ENCODE assay signal across 2 cellular contexts in the genomic region with DNA sequence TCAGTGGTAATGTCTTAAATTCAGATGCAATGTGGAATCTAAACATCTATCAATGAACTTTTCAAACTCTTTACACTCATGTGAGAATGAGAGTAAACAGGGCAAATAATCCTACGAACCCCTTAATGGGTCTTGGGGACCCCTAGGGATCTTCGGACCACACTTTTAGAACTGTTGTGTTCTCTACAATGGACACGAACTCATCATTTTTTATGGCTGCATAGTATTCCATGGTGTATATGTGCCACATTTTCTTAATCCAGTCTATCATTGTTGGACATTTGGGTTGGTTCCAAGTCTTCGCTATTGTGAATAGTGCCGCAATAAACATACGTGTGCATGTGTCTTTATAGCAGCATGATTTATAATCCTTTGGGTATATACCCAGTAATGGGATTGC.
DNase-seq lines count a peak whose midpoint lies in the region; ATAC-seq, FAIRE-seq and TF ChIP-seq lines count a peak whose summit lies in the region.
"Not testable (repeated sequence)": the region's sequence is repeated elsewhere in the genome, so short reads cannot be mapped to it uniquely, and the experiment has no call there.

No MANE protein-coding gene starts in this region.

- not testable (repeated sequence) for H4K20me1 ChIP-seq in K562 (replicated peaks; ENCODE audit: control insufficient read depth, insufficient read depth, low read length)

- H3K27ac ChIP-seq in HEK293 (ENCODE audit: extremely low read depth, low read depth, low read length); K562 (ENCODE audit: extremely low read depth, low read depth, low read length): not testable (repeated sequence)

- in situ Hi-C loops in K562 (cut with MboI), result not testable (repeated sequence)

- not testable (repeated sequence) for ATAC-seq in K562

- not testable (repeated sequence) for H3K9me3 ChIP-seq in HEK293 (ENCODE audit: control insufficient read depth, insufficient read depth, low read depth, low read length); K562 (replicated peaks; ENCODE audit: control insufficient read depth, insufficient read depth, low read depth, low read length)

- TF ChIP-seq CTCF in HEK293 (tag by site-specific recombination; IDR thresholded peaks at IDR 0.05); K562 (IDR thresholded peaks at IDR 0.05 in 2 of 3, conservative IDR thresholded peaks at IDR 0.05 in 1 of 3; ENCODE audit: insufficient read depth in 2 of 3, low read depth in 1 of 3, low read length in 3 of 3): not testable (repeated sequence)

- not testable (repeated sequence) for H3K9ac ChIP-seq in K562 (ENCODE audit: insufficient read depth in 1 of 2, low read depth in 2 of 2, low read length in 2 of 2)

- WGBS in K562 (ENCODE audit: insufficient coverage, low coverage, missing lambda C conversion rate), result 10% methylated on average over 3 of the region's 6 CpGs

- FAIRE-seq in K562 (lab: Jason Lieb, UNC), result not testable (repeated sequence)

- DNase-seq in K562 (ENCODE audit: extremely low read depth in 1 of 4, low spot score in 3 of 4), result not testable (repeated sequence)

- H3K4me1 ChIP-seq in HEK293 (ENCODE audit: control insufficient read depth, insufficient read depth, low read length); K562 (replicated peaks in 1 of 2; ENCODE audit: control insufficient read depth in 2 of 2, insufficient read depth in 2 of 2, low read length in 2 of 2): not testable (repeated sequence)

- not testable (repeated sequence) for H3K4me3 ChIP-seq in HEK293 (ENCODE audit: low read depth, low read length); K562

- not testable (repeated sequence) for H3K36me3 ChIP-seq in HEK293 (ENCODE audit: control insufficient read depth in 2 of 2, insufficient read depth in 1 of 2, low read length in 2 of 2); K562 (ENCODE audit: control insufficient read depth, insufficient read depth, low read length)

- TF ChIP-seq EP300 in K562 (IDR thresholded peaks at IDR 0.05; ENCODE audit: low read length), result not testable (repeated sequence)

- not testable (repeated sequence) for H3K79me2 ChIP-seq in K562 (ENCODE audit: control insufficient read depth, insufficient read depth, low read length)

- H3K4me2 ChIP-seq in K562 (ENCODE audit: insufficient read depth, low read length), result not testable (repeated sequence)

- not testable (repeated sequence) for TF ChIP-seq POLR2A in K562 (conservative IDR thresholded peaks at IDR 0.05)

- not testable (repeated sequence) for H3K9me1 ChIP-seq in K562 (ENCODE audit: control insufficient read depth, insufficient read depth, low read length)

- BruUV-seq in K562 (replicated peaks; lab: Mats Ljungman, UMichigan), result not testable (repeated sequence)

- H3K27me3 ChIP-seq in K562 (ENCODE audit: control insufficient read depth in 2 of 2, insufficient read depth in 2 of 2, low read length in 2 of 2), result not testable (repeated sequence)

- intact Hi-C loops in K562 (cut with micrococcal nuclease), result not testable (repeated sequence)

- not testable (repeated sequence) for TF ChIP-seq RAD21 in K562 (CRISPR knock-in tag; conservative IDR thresholded peaks at IDR 0.05 in 1 of 2, IDR thresholded peaks at IDR 0.05 in 1 of 2)

- CTCF ChIA-PET in HEK293 (lab: Yijun Ruan, JAX), result interaction anchor here (0.6 kb wide), 2 partner anchors 155 to 644 kb away, joined by 3 to 4 read pairs; no protein-coding TSS in a partner anchor
- CTCF ChIA-PET in K562 (lab: Yijun Ruan, JAX; ENCODE audit: low intra/inter-chr PET ratio), result not testable (repeated sequence)

- POLR2A ChIA-PET in HEK293 (lab: Yijun Ruan, JAX); K562 (lab: Yijun Ruan, JAX): not testable (repeated sequence)

- not testable (repeated sequence) for H2AFZ ChIP-seq in K562 (ENCODE audit: low read depth, low read length)

TF ChIP-seq in HEK293, 187 proteins besides CTCF, POLR2A, EP300 and RAD21:
- TF ChIP-seq ZNF146 (tag by site-specific recombination; IDR thresholded peaks at IDR 0.05), result peak; percentile 94

TF ChIP-seq in K562, 482 proteins besides CTCF, POLR2A, EP300 and RAD21:
- peak; percentile 36 for TF ChIP-seq RBM25 (IDR thresholded peaks at IDR 0.05; ENCODE audit: low read depth, low read length, severe bottlenecking)
- peak; percentile 74 for TF ChIP-seq ZNF146 (CRISPR knock-in tag; IDR thresholded peaks at IDR 0.05; ENCODE audit: unreplicated experiment)
